8 cellular contexts compared by ENCODE assay signal in the genomic region with DNA sequence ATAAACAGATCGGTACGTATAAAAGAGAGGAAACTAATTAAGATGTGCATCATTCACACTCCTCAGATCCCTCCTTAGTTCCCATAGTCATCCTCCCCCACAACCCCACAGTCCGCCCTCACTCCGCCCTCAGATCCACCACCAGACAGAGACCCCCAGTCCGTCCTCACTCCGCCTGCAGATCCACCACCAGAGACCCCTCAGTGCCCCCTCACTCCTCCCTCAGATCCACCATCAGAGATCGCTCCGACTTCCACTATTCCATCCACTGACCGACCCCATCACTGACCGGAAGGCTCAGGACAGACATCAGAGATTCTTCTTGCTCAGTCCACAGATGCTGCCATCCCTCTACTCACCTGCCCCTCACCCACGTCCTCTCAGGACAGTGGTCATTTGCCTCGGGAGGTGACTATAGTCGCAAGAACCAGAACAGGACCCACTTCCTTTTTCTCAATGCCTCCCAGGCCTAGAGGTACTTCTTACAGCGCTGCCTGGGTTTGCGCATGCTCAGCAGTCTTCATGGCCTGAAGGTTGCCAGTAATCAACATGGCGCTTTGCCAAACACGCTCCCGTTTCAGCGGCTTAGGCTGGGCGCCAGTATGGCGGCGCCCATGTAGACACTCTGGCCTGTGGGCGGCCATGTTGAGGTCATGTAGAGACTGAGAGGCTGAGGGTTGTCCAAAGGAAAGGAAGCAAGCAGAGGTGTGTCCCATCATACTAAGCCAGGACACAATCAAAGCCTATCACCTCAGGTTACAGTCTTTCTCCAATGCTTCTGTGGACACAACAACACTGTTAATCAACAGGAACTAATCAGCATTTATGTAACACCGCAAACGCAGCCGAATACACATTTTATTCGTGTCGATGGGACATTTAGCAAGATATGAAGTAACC.
DNase-seq lines count a peak whose midpoint lies in the region; ATAC-seq, FAIRE-seq and TF ChIP-seq lines count a peak whose summit lies in the region.

A gene (minus strand): TSS at position 508 of the 900 bp plus-strand sequence. CDS start 3,009 bp downstream, outside the sequence.

- no peaks in the 10 kb centered on the region for H3K36me3 ChIP-seq in brain microvascular endothelial cell (replicated peaks)

- H3K27ac ChIP-seq in 22Rv1 (peak within 1 kb of the TSS; percentile 70), brain microvascular endothelial cell (peak within 1 kb of the TSS; percentile 76)

- ATAC-seq in GM18520 (IDR thresholded peaks at IDR 0.05; ENCODE audit: unreplicated experiment), result peak; percentile 90
- peak; percentile 98 for ATAC-seq in HG03064 (IDR thresholded peaks at IDR 0.05; ENCODE audit: low read depth, unreplicated experiment)

- no peaks in the 10 kb centered on the region for H3K27me3 ChIP-seq in brain microvascular endothelial cell (replicated peaks)

- in situ Hi-C loops in brain microvascular endothelial cell (cut with HindIII; ENCODE audit: low pct_ligation_motif_present, low sequenced_read_pairs), result no loop called here

- TF ChIP-seq CTCF in 22Rv1 (IDR thresholded peaks at IDR 0.05), result no peak
- no peak for TF ChIP-seq CTCF in brain microvascular endothelial cell (IDR thresholded peaks at IDR 0.05; ENCODE audit: low read depth, low read length, missing control alignments)

- FAIRE-seq in TTC549 (lab: Jason Lieb, UNC), result peak; percentile 93

- DNase-seq in NCI-H2107 treated with DMSO at 0.1 percent for 48 hours (lab: John Stamatoyannopoulos, UW; ENCODE audit: unreplicated experiment) (peak; percentile 94), brain microvascular endothelial cell (peak; percentile 98), skeletal muscle cell (ENCODE audit: low read depth) (peak; percentile 90)

- peak within 1 kb of the TSS; percentile 85 for H3K4me3 ChIP-seq in brain microvascular endothelial cell (ENCODE audit: low read depth, low read length)
- H3K4me3 ChIP-seq in iPS-11a (ENCODE audit: low read depth, low read length), result peak within 1 kb of the TSS; percentile 88
- peak within 1 kb of the TSS; percentile 66 for H3K4me3 ChIP-seq in skeletal muscle cell (ENCODE audit: low read depth, low read length)

Comparison
In these comparisons a context has a peak if more than half of its experiments do, and no peak if none do; other contexts are left out.
1. Peak in every context shown above with its lines: DNase-seq, ATAC-seq, H3K4me3 ChIP-seq and H3K27ac ChIP-seq.